ENCODE assay signal across 15 cellular contexts in the genomic region with DNA sequence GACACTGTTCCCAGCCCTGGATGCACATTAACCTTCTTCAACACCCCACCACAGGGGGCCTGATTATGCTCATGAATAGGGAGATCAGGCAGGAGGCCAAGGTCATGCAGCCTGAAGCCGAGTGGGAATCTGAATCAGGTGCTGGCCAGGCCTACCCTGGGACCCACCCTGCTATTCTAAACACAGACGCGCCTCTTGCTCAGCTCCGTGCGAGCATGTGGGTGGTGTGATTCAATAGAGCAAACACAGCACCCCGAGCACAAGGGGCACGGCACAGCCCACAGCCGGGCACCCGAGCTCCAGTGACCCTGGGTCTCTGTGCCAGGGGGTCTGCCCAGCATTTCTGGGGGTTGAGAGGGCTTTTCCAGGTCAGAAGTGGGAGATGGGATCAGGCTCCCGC. TPM values are rescaled to one million over a fixed set of nuclear protein-coding genes. Genes with fewer than 3 reads are reported as not detected.
DNase-seq lines count a peak whose midpoint lies in the region; ATAC-seq and TF ChIP-seq lines count a peak whose summit lies in the region.
"Had no signal": no experiment of that assay in that cellular context is flagged by ENCODE, and none has a peak within 500 bp of the region (broad histone marks: within the 10 kb centered on the region; RNA-seq: fewer than 3 reads in every experiment).

No MANE protein-coding gene starts in this region.

- intact Hi-C loops in colonic mucosa (cut with DNase I) = no loop called here

- no peaks in the 10 kb centered on the region for H3K4me1 ChIP-seq in colonic mucosa

- no peak for TF ChIP-seq CTCF in colonic mucosa (IDR thresholded peaks at IDR 0.05)

- no peak overlapping the region for H3K4me3 ChIP-seq in colonic mucosa
- H3K4me3 ChIP-seq: GM12878, GM23248, PC-9, SK-N-MC had no signal

- no peak overlapping the region for H3K9ac ChIP-seq in colonic mucosa (ENCODE audit: low read depth in 2 of 2, low read length in 2 of 2)
- H3K9ac ChIP-seq: GM23248 had no signal

- no peaks in the 10 kb centered on the region for H3K36me3 ChIP-seq in colonic mucosa

- no peak for ATAC-seq in HG02623 (IDR thresholded peaks at IDR 0.05; ENCODE audit: unreplicated experiment)
- ATAC-seq: GM12878 had no signal

- DNase-seq in COLO668 (lab: John Stamatoyannopoulos, UW; ENCODE audit: unreplicated experiment) (peak; percentile 48), LoVo (ENCODE audit: low spot score) (peak; percentile 24), colonic mucosa (peak; percentile 21), mucosa of gallbladder (ENCODE audit: low spot score) (peak; percentile 19), germinal center (ENCODE audit: low spot score) (no peak), caudate nucleus (lab: John Stamatoyannopoulos, UW) (no peak), H4 (ENCODE audit: low spot score) (no peak)
- DNase-seq: AML-193, DMS79, GM23248, Karpas-422, PC-9 had no signal

- H3K9me3 ChIP-seq in colonic mucosa = no peaks in the 10 kb centered on the region

- no peaks in the 10 kb centered on the region for H3K27me3 ChIP-seq in colonic mucosa

- H3K27ac ChIP-seq in colonic mucosa (no peak overlapping the region), caudate nucleus (ENCODE audit: low read depth, low read length) (no peak overlapping the region)
- H3K27ac ChIP-seq: GM23248, PC-9, SK-N-MC had no signal

RNA-seq across cellular contexts. Expression of a gene that starts 24.6 kb away (rescaled TPM):
- total RNA-seq in colonic mucosa = under 1 TPM; 0.47 to 0.53 TPM
- total RNA-seq in mucosa of gallbladder = 2.1 TPM
- total RNA-seq in H4 (2014; rRNA removed; shearing (Covaris generic)) = 0.77 TPM in 1 of 2 replicates, not detected in the other
- total RNA-seq: GM12878, PC-9 had no signal

Comparison
In these comparisons a context has a peak if more than half of its experiments do, and no peak if none do; other contexts are left out.
1. DNase-seq: peak in COLO668 (single experiment), LoVo (single experiment), colonic mucosa (single experiment) and mucosa of gallbladder (single experiment); none in germinal center (single experiment), caudate nucleus (0 of 61) and H4 (single experiment).